1 cellular context compared by ENCODE assay signal in the genomic region with DNA sequence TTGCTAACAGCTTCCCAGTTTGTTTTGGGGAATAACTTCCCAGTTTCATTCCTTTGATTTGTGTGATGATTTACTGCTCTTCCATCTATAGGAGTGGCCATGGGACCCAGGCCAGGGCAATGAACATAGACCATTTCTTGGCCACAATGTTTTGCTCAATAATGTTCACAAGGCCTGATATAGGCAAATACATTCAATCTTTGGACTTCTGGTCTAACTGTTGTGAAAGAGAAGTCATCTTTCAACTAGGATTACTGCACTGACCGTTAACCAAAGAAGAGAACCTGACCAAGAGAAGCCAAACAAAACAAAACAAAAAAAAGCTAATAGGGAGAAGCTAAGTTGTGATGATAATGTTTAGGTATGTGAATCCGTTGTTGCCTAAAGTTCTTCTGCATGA.
TF ChIP-seq lines count a peak whose summit lies in the region.

No MANE protein-coding gene starts in this region.

TF ChIP-seq in HepG2, 621 proteins besides CTCF, POLR2A, EP300 and RAD21 (continued from another document and continues in another):
- TF ChIP-seq, protein P1, sequence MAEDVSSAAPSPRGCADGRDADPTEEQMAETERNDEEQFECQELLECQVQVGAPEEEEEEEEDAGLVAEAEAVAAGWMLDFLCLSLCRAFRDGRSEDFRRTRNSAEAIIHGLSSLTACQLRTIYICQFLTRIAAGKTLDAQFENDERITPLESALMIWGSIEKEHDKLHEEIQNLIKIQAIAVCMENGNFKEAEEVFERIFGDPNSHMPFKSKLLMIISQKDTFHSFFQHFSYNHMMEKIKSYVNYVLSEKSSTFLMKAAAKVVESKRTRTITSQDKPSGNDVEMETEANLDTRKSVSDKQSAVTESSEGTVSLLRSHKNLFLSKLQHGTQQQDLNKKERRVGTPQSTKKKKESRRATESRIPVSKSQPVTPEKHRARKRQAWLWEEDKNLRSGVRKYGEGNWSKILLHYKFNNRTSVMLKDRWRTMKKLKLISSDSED (CRISPR knock-in tag; IDR thresholded peaks at IDR 0.05) = no peak
- TF ChIP-seq, protein P2, sequence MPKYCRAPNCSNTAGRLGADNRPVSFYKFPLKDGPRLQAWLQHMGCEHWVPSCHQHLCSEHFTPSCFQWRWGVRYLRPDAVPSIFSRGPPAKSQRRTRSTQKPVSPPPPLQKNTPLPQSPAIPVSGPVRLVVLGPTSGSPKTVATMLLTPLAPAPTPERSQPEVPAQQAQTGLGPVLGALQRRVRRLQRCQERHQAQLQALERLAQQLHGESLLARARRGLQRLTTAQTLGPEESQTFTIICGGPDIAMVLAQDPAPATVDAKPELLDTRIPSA (CRISPR knock-in tag; IDR thresholded peaks at IDR 0.05; ENCODE audit: borderline replicate concordance) = no peak
- TF ChIP-seq HCFC1 (IDR thresholded peaks at IDR 0.05; ENCODE audit: low read depth, low read length) = no peak
- TF ChIP-seq WIZ (CRISPR knock-in tag; IDR thresholded peaks at IDR 0.05) = no peak
- peak; percentile 78 for TF ChIP-seq CEBPG (CRISPR knock-in tag; IDR thresholded peaks at IDR 0.05)
- 0 out of 2 replicates have a peak, but pooled peaks have one; percentile 16 for TF ChIP-seq KDM6A (CRISPR knock-in tag; IDR thresholded peaks at IDR 0.05; ENCODE audit: low read depth)
- no peak for TF ChIP-seq PAF1 (CRISPR knock-in tag; IDR thresholded peaks at IDR 0.05)
- no peak for TF ChIP-seq MAFK (conservative IDR thresholded peaks at IDR 0.05 in 1 of 2, IDR thresholded peaks at IDR 0.05 in 1 of 2; ENCODE audit: low read length in 2 of 2)
- TF ChIP-seq, protein P3, sequence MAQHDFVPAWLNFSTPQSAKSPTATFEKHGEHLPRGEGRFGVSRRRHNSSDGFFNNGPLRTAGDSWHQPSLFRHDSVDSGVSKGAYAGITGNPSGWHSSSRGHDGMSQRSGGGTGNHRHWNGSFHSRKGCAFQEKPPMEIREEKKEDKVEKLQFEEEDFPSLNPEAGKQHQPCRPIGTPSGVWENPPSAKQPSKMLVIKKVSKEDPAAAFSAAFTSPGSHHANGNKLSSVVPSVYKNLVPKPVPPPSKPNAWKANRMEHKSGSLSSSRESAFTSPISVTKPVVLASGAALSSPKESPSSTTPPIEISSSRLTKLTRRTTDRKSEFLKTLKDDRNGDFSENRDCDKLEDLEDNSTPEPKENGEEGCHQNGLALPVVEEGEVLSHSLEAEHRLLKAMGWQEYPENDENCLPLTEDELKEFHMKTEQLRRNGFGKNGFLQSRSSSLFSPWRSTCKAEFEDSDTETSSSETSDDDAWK (CRISPR knock-in tag; IDR thresholded peaks at IDR 0.05) = no peak
- no peak for TF ChIP-seq STAT5B (CRISPR knock-in tag; IDR thresholded peaks at IDR 0.05)
- TF ChIP-seq, protein P4, sequence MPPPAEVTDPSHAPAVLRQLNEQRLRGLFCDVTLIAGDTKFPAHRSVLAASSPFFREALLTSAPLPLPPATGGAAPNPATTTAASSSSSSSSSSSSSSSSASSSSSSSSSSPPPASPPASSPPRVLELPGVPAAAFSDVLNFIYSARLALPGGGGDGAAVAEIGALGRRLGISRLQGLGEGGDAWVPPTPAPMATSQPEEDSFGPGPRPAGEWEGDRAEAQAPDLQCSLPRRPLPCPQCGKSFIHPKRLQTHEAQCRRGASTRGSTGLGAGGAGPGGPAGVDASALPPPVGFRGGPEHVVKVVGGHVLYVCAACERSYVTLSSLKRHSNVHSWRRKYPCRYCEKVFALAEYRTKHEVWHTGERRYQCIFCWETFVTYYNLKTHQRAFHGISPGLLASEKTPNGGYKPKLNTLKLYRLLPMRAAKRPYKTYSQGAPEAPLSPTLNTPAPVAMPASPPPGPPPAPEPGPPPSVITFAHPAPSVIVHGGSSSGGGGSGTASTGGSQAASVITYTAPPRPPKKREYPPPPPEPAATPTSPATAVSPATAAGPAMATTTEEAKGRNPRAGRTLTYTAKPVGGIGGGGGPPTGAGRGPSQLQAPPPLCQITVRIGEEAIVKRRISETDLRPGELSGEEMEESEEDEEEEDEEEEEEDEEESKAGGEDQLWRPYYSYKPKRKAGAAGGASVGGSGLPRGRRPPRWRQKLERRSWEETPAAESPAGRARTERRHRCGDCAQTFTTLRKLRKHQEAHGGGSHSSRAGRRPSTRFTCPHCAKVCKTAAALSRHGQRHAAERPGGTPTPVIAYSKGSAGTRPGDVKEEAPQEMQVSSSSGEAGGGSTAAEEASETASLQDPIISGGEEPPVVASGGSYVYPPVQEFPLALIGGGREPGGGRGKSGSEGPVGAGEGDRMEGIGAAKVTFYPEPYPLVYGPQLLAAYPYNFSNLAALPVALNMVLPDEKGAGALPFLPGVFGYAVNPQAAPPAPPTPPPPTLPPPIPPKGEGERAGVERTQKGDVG (CRISPR knock-in tag; IDR thresholded peaks at IDR 0.05; ENCODE audit: borderline replicate concordance) = no peak
- TF ChIP-seq HNF4G (IDR thresholded peaks at IDR 0.05; ENCODE audit: borderline replicate concordance, low read depth, low read length) = peak; percentile 50; the same call in 1 of the 2 replicates
- TF ChIP-seq HNF4G (CRISPR knock-in tag; IDR thresholded peaks at IDR 0.05; ENCODE audit: borderline replicate concordance, low read depth) = no peak
- 0 out of 2 replicates have a peak, but pooled peaks have one; percentile 28 for TF ChIP-seq MED1 (CRISPR knock-in tag; IDR thresholded peaks at IDR 0.05)
- no peak for TF ChIP-seq ZNF350 (CRISPR knock-in tag; IDR thresholded peaks at IDR 0.05; ENCODE audit: borderline replicate concordance, low read depth)
- TF ChIP-seq, protein P5, sequence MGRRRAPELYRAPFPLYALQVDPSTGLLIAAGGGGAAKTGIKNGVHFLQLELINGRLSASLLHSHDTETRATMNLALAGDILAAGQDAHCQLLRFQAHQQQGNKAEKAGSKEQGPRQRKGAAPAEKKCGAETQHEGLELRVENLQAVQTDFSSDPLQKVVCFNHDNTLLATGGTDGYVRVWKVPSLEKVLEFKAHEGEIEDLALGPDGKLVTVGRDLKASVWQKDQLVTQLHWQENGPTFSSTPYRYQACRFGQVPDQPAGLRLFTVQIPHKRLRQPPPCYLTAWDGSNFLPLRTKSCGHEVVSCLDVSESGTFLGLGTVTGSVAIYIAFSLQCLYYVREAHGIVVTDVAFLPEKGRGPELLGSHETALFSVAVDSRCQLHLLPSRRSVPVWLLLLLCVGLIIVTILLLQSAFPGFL (CRISPR knock-in tag; IDR thresholded peaks at IDR 0.05) = no peak
- TF ChIP-seq, protein P6, sequence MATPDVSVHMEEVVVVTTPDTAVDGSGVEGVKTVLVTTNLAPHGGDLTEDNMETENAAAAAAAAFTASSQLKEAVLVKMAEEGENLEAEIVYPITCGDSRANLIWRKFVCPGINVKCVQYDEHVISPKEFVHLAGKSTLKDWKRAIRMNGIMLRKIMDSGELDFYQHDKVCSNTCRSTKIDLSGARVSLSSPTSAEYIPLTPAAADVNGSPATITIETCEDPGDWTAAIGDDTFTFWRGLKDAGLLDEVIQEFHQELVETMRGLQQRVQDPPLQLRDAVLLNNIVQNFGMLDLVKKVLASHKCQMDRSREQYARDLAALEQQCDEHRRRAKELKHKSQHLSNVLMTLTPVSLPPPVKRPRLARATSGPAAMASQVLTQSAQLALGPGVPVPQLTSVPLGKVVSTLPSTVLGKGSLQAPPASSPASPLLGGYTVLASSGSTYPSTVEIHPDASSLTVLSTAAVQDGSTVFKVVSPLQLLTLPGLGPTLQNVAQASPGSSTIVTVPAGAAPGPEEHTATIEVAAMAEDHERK (CRISPR knock-in tag; IDR thresholded peaks at IDR 0.05; ENCODE audit: low read depth) = no peak
- TF ChIP-seq ATF7-NPFF (CRISPR knock-in tag; IDR thresholded peaks at IDR 0.05; ENCODE audit: low read depth) = no peak
- no peak for TF ChIP-seq ZNF34 (CRISPR knock-in tag; IDR thresholded peaks at IDR 0.05; ENCODE audit: borderline replicate concordance)
- TF ChIP-seq, protein P7, sequence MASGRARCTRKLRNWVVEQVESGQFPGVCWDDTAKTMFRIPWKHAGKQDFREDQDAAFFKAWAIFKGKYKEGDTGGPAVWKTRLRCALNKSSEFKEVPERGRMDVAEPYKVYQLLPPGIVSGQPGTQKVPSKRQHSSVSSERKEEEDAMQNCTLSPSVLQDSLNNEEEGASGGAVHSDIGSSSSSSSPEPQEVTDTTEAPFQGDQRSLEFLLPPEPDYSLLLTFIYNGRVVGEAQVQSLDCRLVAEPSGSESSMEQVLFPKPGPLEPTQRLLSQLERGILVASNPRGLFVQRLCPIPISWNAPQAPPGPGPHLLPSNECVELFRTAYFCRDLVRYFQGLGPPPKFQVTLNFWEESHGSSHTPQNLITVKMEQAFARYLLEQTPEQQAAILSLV (CRISPR knock-in tag; IDR thresholded peaks at IDR 0.05; ENCODE audit: borderline replicate concordance) = no peak
- no peak for TF ChIP-seq HHEX (CRISPR knock-in tag; IDR thresholded peaks at IDR 0.05)
- peak; percentile 44; the same call in 1 of the 2 replicates for TF ChIP-seq PHF21A (CRISPR knock-in tag; IDR thresholded peaks at IDR 0.05)
- no peak for TF ChIP-seq ZNF589 (CRISPR knock-in tag; conservative IDR thresholded peaks at IDR 0.05)
- no peak for TF ChIP-seq ZNF530 (CRISPR knock-in tag; IDR thresholded peaks at IDR 0.05; ENCODE audit: low read depth)
- TF ChIP-seq, protein P8, sequence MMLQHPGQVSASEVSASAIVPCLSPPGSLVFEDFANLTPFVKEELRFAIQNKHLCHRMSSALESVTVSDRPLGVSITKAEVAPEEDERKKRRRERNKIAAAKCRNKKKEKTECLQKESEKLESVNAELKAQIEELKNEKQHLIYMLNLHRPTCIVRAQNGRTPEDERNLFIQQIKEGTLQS (CRISPR knock-in tag; IDR thresholded peaks at IDR 0.05) = no peak
- TF ChIP-seq RBFOX2 (IDR thresholded peaks at IDR 0.05; ENCODE audit: low read depth, low read length) = no peak
- no peak for TF ChIP-seq ZSCAN29 (CRISPR knock-in tag; conservative IDR thresholded peaks at IDR 0.05)
- TF ChIP-seq HNF4A (CRISPR knock-in tag; IDR thresholded peaks at IDR 0.05) = peak; percentile 94
- no peak for TF ChIP-seq TSC22D2 (CRISPR knock-in tag; IDR thresholded peaks at IDR 0.05; ENCODE audit: borderline replicate concordance)
- TF ChIP-seq ZNF777 (CRISPR knock-in tag; IDR thresholded peaks at IDR 0.05) = no peak
- no peak for TF ChIP-seq GTF2F1 (IDR thresholded peaks at IDR 0.05; ENCODE audit: low read length)
- TF ChIP-seq POLR2G (IDR thresholded peaks at IDR 0.05; ENCODE audit: low read depth, low read length) = no peak
- TF ChIP-seq, protein P9, sequence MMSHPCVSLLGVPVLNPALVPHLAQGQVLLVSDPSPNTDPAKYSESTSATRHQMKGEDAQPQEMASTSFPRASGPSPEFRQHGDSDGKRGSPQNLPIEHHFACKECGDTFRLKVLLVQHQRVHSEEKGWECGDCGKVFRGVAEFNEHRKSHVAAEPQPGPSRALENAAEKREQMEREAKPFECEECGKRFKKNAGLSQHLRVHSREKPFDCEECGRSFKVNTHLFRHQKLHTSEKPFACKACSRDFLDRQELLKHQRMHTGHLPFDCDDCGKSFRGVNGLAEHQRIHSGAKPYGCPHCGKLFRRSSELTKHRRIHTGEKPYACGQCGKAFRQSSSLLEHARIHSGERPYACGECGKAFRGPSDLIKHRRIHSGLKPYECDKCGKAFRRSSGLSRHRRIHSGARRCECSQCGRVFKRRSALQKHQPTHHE (CRISPR knock-in tag; IDR thresholded peaks at IDR 0.05; ENCODE audit: borderline replicate concordance) = no peak
- TF ChIP-seq ZNF562 (CRISPR knock-in tag; IDR thresholded peaks at IDR 0.05; ENCODE audit: borderline replicate concordance) = no peak
- no peak for TF ChIP-seq KDM2A (CRISPR knock-in tag; IDR thresholded peaks at IDR 0.05; ENCODE audit: borderline replicate concordance, low read depth)
- no peak for TF ChIP-seq ZNF570 (CRISPR knock-in tag; IDR thresholded peaks at IDR 0.05; ENCODE audit: borderline replicate concordance)
- TF ChIP-seq, protein P10, sequence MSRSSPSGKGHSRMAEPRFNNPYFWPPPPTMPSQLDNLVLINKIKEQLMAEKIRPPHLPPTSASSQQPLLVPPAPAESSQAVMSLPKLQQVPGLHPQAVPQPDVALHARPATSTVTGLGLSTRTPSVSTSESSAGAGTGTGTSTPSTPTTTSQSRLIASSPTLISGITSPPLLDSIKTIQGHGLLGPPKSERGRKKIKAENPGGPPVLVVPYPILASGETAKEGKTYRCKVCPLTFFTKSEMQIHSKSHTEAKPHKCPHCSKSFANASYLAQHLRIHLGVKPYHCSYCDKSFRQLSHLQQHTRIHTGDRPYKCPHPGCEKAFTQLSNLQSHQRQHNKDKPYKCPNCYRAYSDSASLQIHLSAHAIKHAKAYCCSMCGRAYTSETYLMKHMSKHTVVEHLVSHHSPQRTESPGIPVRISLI (CRISPR knock-in tag; IDR thresholded peaks at IDR 0.05; ENCODE audit: borderline replicate concordance) = peak; percentile 49; the same call in 1 of the 2 replicates
- TF ChIP-seq FOXJ3 (CRISPR knock-in tag; IDR thresholded peaks at IDR 0.05; ENCODE audit: borderline replicate concordance) = 0 out of 2 replicates have a peak, but pooled peaks have one; percentile 34
- TF ChIP-seq ZNF180 (CRISPR knock-in tag; IDR thresholded peaks at IDR 0.05; ENCODE audit: borderline replicate concordance, low read depth) = no peak
- TF ChIP-seq CBX2 (IDR thresholded peaks at IDR 0.05; ENCODE audit: low read depth, low read length) = no peak
- no peak for TF ChIP-seq CBX2 (CRISPR knock-in tag; IDR thresholded peaks at IDR 0.05; ENCODE audit: low read depth)
- no peak for TF ChIP-seq SKI (IDR thresholded peaks at IDR 0.05; ENCODE audit: partially characterized antibody)
- TF ChIP-seq ZNF282 (IDR thresholded peaks at IDR 0.05; ENCODE audit: partially characterized antibody) = no peak
- TF ChIP-seq ZSCAN31 (CRISPR knock-in tag; IDR thresholded peaks at IDR 0.05; ENCODE audit: low read depth) = no peak
- no peak for TF ChIP-seq PHB2 (IDR thresholded peaks at IDR 0.05; ENCODE audit: partially characterized antibody)
- TF ChIP-seq GATAD2A (CRISPR knock-in tag; IDR thresholded peaks at IDR 0.05) = peak; percentile 39; the same call in 1 of the 2 replicates
- TF ChIP-seq, protein P11, sequence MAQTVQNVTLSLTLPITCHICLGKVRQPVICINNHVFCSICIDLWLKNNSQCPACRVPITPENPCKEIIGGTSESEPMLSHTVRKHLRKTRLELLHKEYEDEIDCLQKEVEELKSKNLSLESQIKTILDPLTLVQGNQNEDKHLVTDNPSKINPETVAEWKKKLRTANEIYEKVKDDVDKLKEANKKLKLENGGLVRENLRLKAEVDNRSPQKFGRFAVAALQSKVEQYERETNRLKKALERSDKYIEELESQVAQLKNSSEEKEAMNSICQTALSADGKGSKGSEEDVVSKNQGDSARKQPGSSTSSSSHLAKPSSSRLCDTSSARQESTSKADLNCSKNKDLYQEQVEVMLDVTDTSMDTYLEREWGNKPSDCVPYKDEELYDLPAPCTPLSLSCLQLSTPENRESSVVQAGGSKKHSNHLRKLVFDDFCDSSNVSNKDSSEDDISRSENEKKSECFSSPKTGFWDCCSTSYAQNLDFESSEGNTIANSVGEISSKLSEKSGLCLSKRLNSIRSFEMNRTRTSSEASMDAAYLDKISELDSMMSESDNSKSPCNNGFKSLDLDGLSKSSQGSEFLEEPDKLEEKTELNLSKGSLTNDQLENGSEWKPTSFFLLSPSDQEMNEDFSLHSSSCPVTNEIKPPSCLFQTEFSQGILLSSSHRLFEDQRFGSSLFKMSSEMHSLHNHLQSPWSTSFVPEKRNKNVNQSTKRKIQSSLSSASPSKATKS (CRISPR knock-in tag; IDR thresholded peaks at IDR 0.05) = no peak
- TF ChIP-seq ZNF772 (CRISPR knock-in tag; IDR thresholded peaks at IDR 0.05) = no peak
- TF ChIP-seq MYC (CRISPR knock-in tag; IDR thresholded peaks at IDR 0.05; ENCODE audit: borderline replicate concordance) = no peak
- no peak for TF ChIP-seq SATB2 (CRISPR knock-in tag; IDR thresholded peaks at IDR 0.05)
- TF ChIP-seq ONECUT2 (CRISPR knock-in tag; IDR thresholded peaks at IDR 0.05) = 0 out of 2 replicates have a peak, but pooled peaks have one; percentile 27
- TF ChIP-seq LCORL (IDR thresholded peaks at IDR 0.05) = peak; percentile 54; the same call in 1 of the 2 replicates
- peak; percentile 65; the same call in 1 of the 2 replicates for TF ChIP-seq LCORL (CRISPR knock-in tag; IDR thresholded peaks at IDR 0.05)
- no peak for TF ChIP-seq YY1 (IDR thresholded peaks at IDR 0.05; ENCODE audit: insufficient read depth, insufficient replicate concordance, low read depth, low read length)
- no peak for TF ChIP-seq ZNF563 (CRISPR knock-in tag; IDR thresholded peaks at IDR 0.05)
